Comparison of ENCODE assay signal across 8 cellular contexts in genomic region chr22:43110444-43110926, GRCh38. TPM values are rescaled to one million over a fixed set of nuclear protein-coding genes. Genes with fewer than 3 reads are reported as not detected.
DNase-seq lines count a peak whose midpoint lies in the region; ATAC-seq and TF ChIP-seq lines count a peak whose summit lies in the region.

A gene with protein sequence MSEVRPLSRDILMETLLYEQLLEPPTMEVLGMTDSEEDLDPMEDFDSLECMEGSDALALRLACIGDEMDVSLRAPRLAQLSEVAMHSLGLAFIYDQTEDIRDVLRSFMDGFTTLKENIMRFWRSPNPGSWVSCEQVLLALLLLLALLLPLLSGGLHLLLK (plus strand): TSS chr22:43110750. CDS start chr22:43124023, 13,273 bp downstream.

- H3K36me3 Mint-ChIP-seq in activated CD8-positive, alpha-beta memory T cell treated with anti-CD3 and anti-CD28 coated beads, Interleukin-2, amount 10 ng/mL, durations not matched to agents 7 days and 5 days: no peaks in the 10 kb centered on the region
- H3K36me3 Mint-ChIP-seq in naive B cell: no peaks in the 10 kb centered on the region

- CTCF ChIA-PET in activated CD8-positive, alpha-beta memory T cell treated with anti-CD3 and anti-CD28 coated beads, Interleukin-2, amount 10 ng/mL, durations not matched to agents 7 days and 5 days (lab: Charles Lee): interaction anchor here (1.2 to 2.5 kb wide), 3 partner anchors 8 to 32 kb away, joined by 3 to 7 read pairs (median 6); partner anchors contain the start of gene MCAT

- peak; percentile 29 for TF ChIP-seq CTCF in epithelial cell of proximal tubule (conservative IDR thresholded peaks at IDR 0.05; ENCODE audit: low read depth, low read length)

- peaks cover 35% of the 10 kb centered on the region for H3K27me3 Mint-ChIP-seq in activated CD8-positive, alpha-beta memory T cell treated with anti-CD3 and anti-CD28 coated beads, Interleukin-2, amount 10 ng/mL, durations not matched to agents 7 days and 5 days
- H3K27me3 Mint-ChIP-seq in naive B cell: peaks cover 33 to 66% (median 37%) of the 10 kb centered on the region in 3 donors

- H3K4me1 Mint-ChIP-seq in activated CD8-positive, alpha-beta memory T cell treated with anti-CD3 and anti-CD28 coated beads, Interleukin-2, amount 10 ng/mL, durations not matched to agents 7 days and 5 days: peaks cover 7% of the 10 kb centered on the region
- H3K4me1 Mint-ChIP-seq in naive B cell: peaks cover 9 to 17% (median 17%) of the 10 kb centered on the region in 3 donors

- H3K4me3 Mint-ChIP-seq in activated CD8-positive, alpha-beta memory T cell treated with anti-CD3 and anti-CD28 coated beads, Interleukin-2, amount 10 ng/mL, durations not matched to agents 7 days and 5 days: peak within 1 kb of the TSS; percentile 65
- H3K4me3 Mint-ChIP-seq in naive B cell: peak within 1 kb of the TSS; percentile 70 to 90 (median 86)

- DNase-seq in AG08396 (ENCODE audit: low spot score) (peak; percentile 62), NCI-H526 (lab: John Stamatoyannopoulos, UW) (peak; percentile 27 to 64), epithelial cell of proximal tubule (ENCODE audit: low read depth) (no peak), naive B cell (peak; percentile 35), ureter (ENCODE audit: low spot score) (peak; percentile 58), 8988T (no peak)
- peak; percentile 67 for DNase-seq in activated CD8-positive, alpha-beta memory T cell treated with anti-CD3 and anti-CD28 coated beads, Interleukin-2, amount 10 ng/mL, durations not matched to agents 7 days and 5 days

- H3K27ac Mint-ChIP-seq in activated CD8-positive, alpha-beta memory T cell treated with anti-CD3 and anti-CD28 coated beads, Interleukin-2, amount 10 ng/mL, durations not matched to agents 7 days and 5 days: no peak within 1 kb of the TSS
- H3K27ac Mint-ChIP-seq in naive B cell: no peak within 1 kb of the TSS

- H3K9me3 Mint-ChIP-seq in activated CD8-positive, alpha-beta memory T cell treated with anti-CD3 and anti-CD28 coated beads, Interleukin-2, amount 10 ng/mL, durations not matched to agents 7 days and 5 days (ENCODE audit: low read depth): no peaks in the 10 kb centered on the region
- H3K9me3 Mint-ChIP-seq in naive B cell: no peaks in the 10 kb centered on the region

- ATAC-seq in GM19463 (IDR thresholded peaks at IDR 0.05; ENCODE audit: unreplicated experiment): peak; percentile 42
- ATAC-seq in activated CD8-positive, alpha-beta memory T cell treated with anti-CD3 and anti-CD28 coated beads, Interleukin-2, amount 10 ng/mL, durations not matched to agents 7 days and 5 days: peak; percentile 75
- ATAC-seq in naive B cell (ENCODE audit: low read depth in 2 of 2): peak; percentile 59 to 62

- peak within 1 kb of the TSS; percentile 68 for H3K4me3 ChIP-seq in epithelial cell of proximal tubule (ENCODE audit: low read depth, low read length)

RNA-seq across cellular contexts. Expression of the gene that starts here (rescaled TPM):
- total RNA-seq in activated CD8-positive, alpha-beta memory T cell treated with anti-CD3 and anti-CD28 coated beads, Interleukin-2, amount 10 ng/mL, durations not matched to agents 7 days and 5 days: 1 to 10 TPM; 1.5 to 1.9 TPM
- total RNA-seq in epithelial cell of proximal tubule (12.4 and 18.3 TPM in 2 replicates), ureter (2.5 TPM)
- under 1 TPM in 3 of 6 donors, not detected in 3; 0.49 to 0.86 (median 0.78) TPM for polyA plus RNA-seq in naive B cell (ENCODE audit: low read depth in 6 of 6)

Comparison
In these comparisons a context has a peak if more than half of its experiments do, and no peak if none do; other contexts are left out.
1. Peak in DNase-seq and ATAC-seq in naive B cell; RNA of the gene not detected or under 1 TPM.
2. DNase-seq: peak in AG08396 (single experiment), NCI-H526 (2 of 2), activated CD8-positive, alpha-beta memory T cell treated with anti-CD3 and anti-CD28 coated beads, Interleukin-2, amount 10 ng/mL, durations not matched to agents 7 days and 5 days (single experiment) and ureter (single experiment); none in epithelial cell of proximal tubule (single experiment) and 8988T (single experiment).
3. Peak in every context shown above with its lines, with median percentiles within 50 percentile points of each other: ATAC-seq.